18 cellular contexts compared by ENCODE assay signal in genomic region chrX:22118161-22118830, GRCh38.
DNase-seq lines count a peak whose midpoint lies in the region; ATAC-seq, FAIRE-seq and TF ChIP-seq lines count a peak whose summit lies in the region.
"Had no signal": no experiment of that assay in that cellular context is flagged by ENCODE, and none has a peak within 500 bp of the region (broad histone marks: within the 10 kb centered on the region; RNA-seq: fewer than 3 reads in every experiment).

No MANE protein-coding gene starts in this region.

- H3K18ac ChIP-seq in trophoblast cell (ENCODE audit: low read length) = no peak overlapping the region

- H2BK5ac ChIP-seq in trophoblast cell (ENCODE audit: low read depth, low read length, poor library complexity) = peak overlapping the region; percentile 56

- no peak for FAIRE-seq in bronchial epithelial cell (lab: Jason Lieb, UNC)

- no peak overlapping the region for H3K9ac ChIP-seq in trophoblast cell (ENCODE audit: low read length)
- H3K9ac ChIP-seq: BLaER1 had no signal

- H4K91ac ChIP-seq in trophoblast cell (ENCODE audit: low read depth, low read length) = peak overlapping the region; percentile 62

- H3K36me3 ChIP-seq in bronchial epithelial cell (ENCODE audit: control insufficient read depth, insufficient read depth, low read length) = no peaks in the 10 kb centered on the region
- H3K36me3 ChIP-seq in trophoblast cell (ENCODE audit: control insufficient read depth in 1 of 2, insufficient read depth in 2 of 2, low read length in 2 of 2) = no peaks in the 10 kb centered on the region
- H3K36me3 ChIP-seq: BLaER1, left ventricle myocardium inferior, ovary had no signal

- H3K4me3 ChIP-seq in bronchial epithelial cell (ENCODE audit: low read depth, low read length) (no peak overlapping the region), trophoblast cell (ENCODE audit: low read depth, low read length) (no peak overlapping the region)
- H3K4me3 ChIP-seq: BLaER1, left ventricle myocardium inferior, ovary had no signal

- no CpG with 5 or more reads among the region's 10 CpGs for WGBS in trophoblast cell (ENCODE audit: extremely low coverage, insufficient coverage, insufficient read length)

- no peak overlapping the region for H3K14ac ChIP-seq in trophoblast cell (ENCODE audit: low read length)

- TF ChIP-seq CTCF in bronchial epithelial cell (IDR thresholded peaks at IDR 0.05; ENCODE audit: insufficient read depth, low read length, severe bottlenecking) = no peak

- peaks cover 3 to 14% of the 10 kb centered on the region in 2 experiments for H3K4me1 ChIP-seq in trophoblast cell (ENCODE audit: control insufficient read depth in 1 of 2, insufficient read depth in 2 of 2, low read length in 2 of 2)
- H3K4me1 ChIP-seq: BLaER1, left ventricle myocardium inferior had no signal

- no peak overlapping the region for H2AFZ ChIP-seq in trophoblast cell (ENCODE audit: insufficient read depth, low read length, poor library complexity)

- no peak overlapping the region for H2AK5ac ChIP-seq in trophoblast cell (ENCODE audit: low read length)

- peak overlapping the region; percentile 76 for H2BK12ac ChIP-seq in trophoblast cell (ENCODE audit: low read length)

- peak overlapping the region; percentile 60 for H2BK120ac ChIP-seq in trophoblast cell (ENCODE audit: insufficient read depth, low read length, poor library complexity)

- no peak overlapping the region for H3K27ac ChIP-seq in trophoblast cell (ENCODE audit: low read depth, low read length)
- H3K27ac ChIP-seq: BLaER1, left ventricle myocardium inferior, ovary had no signal

- ATAC-seq in GM18907 (IDR thresholded peaks at IDR 0.05; ENCODE audit: unreplicated experiment) (no peak), GM19023 (IDR thresholded peaks at IDR 0.05; ENCODE audit: unreplicated experiment) (no peak)
- ATAC-seq: HCT116 had no signal

- no peak overlapping the region for H3K23ac ChIP-seq in trophoblast cell (ENCODE audit: low read length)

- no peaks in the 10 kb centered on the region for H3K9me3 ChIP-seq in trophoblast cell (ENCODE audit: insufficient read depth, low read depth, low read length)
- H3K9me3 ChIP-seq: BLaER1, left ventricle myocardium inferior, ovary had no signal

- H3K4me2 ChIP-seq in trophoblast cell (ENCODE audit: low read length) = no peak overlapping the region
- H3K4me2 ChIP-seq: BLaER1 had no signal

- H3K79me1 ChIP-seq in trophoblast cell (ENCODE audit: low read length) = peaks cover 8% of the 10 kb centered on the region

- H3K27me3 ChIP-seq in bronchial epithelial cell (ENCODE audit: control insufficient read depth, insufficient read depth, low read length) = no peaks in the 10 kb centered on the region
- H3K27me3 ChIP-seq in trophoblast cell (ENCODE audit: insufficient read depth, low read length) = no peaks in the 10 kb centered on the region
- H3K27me3 ChIP-seq: BLaER1, ovary had no signal

- peak overlapping the region; percentile 10 for H4K8ac ChIP-seq in trophoblast cell (ENCODE audit: low read depth, low read length)

- no peak overlapping the region for H3K4ac ChIP-seq in trophoblast cell (ENCODE audit: low read depth, low read length)

- H3K79me2 ChIP-seq in trophoblast cell (ENCODE audit: control insufficient read depth, insufficient read depth, low read length, poor library complexity) = no peaks in the 10 kb centered on the region

- DNase-seq in ELR (ENCODE audit: low read depth) (peak; percentile 36), M059J (ENCODE audit: low read depth) (peak; percentile 64), bronchial epithelial cell (ENCODE audit: low read depth) (peak; percentile 73), trophoblast cell (peak in 1 of 2 donors; percentile 71), OCI-M1 (lab: John Stamatoyannopoulos, UW) (no peak)
- no peak for DNase-seq in stimulated activated CD4-positive, alpha-beta T cell treated with anti-CD3 and anti-CD28 coated beads, Interleukin-1b, Interleukin-23, amount 100 ng/mL, for 48 hours
- DNase-seq: activated CD4-positive, alpha-beta T cell treated with anti-CD3 and anti-CD28 coated beads, Interleukin-2, amount 50 U/mL, for 4 hours; activated T-cell treated with anti-CD3 and anti-CD28 coated beads, Interleukin-2, amount 50 U/mL, for 48 hours; DND-41; effector CD8-positive, alpha-beta T cell; left ventricle myocardium inferior; NCI-H1930; NCI-H69; ovary had no signal

- H4K12ac ChIP-seq in trophoblast cell (ENCODE audit: low read depth, low read length) = no peak overlapping the region

Comparison
In these comparisons a context has a peak if more than half of its experiments do, and no peak if none do; other contexts are left out.
1. DNase-seq: peak in ELR (single experiment), M059J (single experiment) and bronchial epithelial cell (single experiment); none in stimulated activated CD4-positive, alpha-beta T cell treated with anti-CD3 and anti-CD28 coated beads, Interleukin-1b, Interleukin-23, amount 100 ng/mL, for 48 hours (single experiment) and OCI-M1 (single experiment).